In the genomic region with DNA sequence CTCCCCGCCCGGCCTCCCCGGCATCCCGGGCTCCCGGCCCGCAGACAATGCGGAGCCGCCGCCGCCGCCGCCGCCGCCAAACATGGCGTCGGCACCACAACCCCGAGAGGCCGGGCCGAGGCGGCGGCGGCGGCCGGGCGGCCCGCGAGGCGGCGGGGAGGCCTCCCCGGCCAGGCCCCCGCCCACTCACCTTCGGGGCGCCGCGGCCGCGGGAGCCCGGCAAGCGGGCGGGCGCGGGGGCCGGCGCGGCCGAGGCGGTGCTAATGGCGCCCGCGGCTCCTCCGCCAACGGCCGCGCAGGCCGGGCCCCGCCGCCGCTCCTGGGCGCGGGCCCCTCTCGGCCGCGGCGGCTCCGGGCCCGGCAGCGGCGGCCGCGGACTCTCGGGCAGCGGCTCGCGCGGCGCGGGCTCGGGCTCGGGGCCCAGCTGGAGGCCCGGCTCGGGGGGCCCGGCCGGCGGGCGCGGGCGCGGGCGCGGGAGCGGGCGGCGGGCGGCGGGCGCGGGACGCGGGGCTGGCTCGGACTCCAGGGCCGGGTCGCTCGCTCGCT, we compare ENCODE assay signal across 8 cellular contexts. TPM values are rescaled to one million over a fixed set of nuclear protein-coding genes. Genes with fewer than 3 reads are reported as not detected.
DNase-seq lines count a peak whose midpoint lies in the region; ATAC-seq and TF ChIP-seq lines count a peak whose summit lies in the region.

No MANE protein-coding gene starts in this region.

- H3K4me1 Mint-ChIP-seq in stimulated activated effector memory CD8-positive, alpha-beta T cell treated with anti-CD3 and anti-CD28 coated beads, Interleukin-12 subunit alpha, Interleukin-12 subunit beta, amount 100 ng/mL, for 72 hours, result peaks cover 46% of the 10 kb centered on the region

- ATAC-seq in GM18511 (IDR thresholded peaks at IDR 0.05; ENCODE audit: unreplicated experiment) (peak; percentile 17), GM19397 (IDR thresholded peaks at IDR 0.05; ENCODE audit: unreplicated experiment) (no peak)
- peak; percentile 20 for ATAC-seq in stimulated activated effector memory CD8-positive, alpha-beta T cell treated with anti-CD3 and anti-CD28 coated beads, Interleukin-12 subunit alpha, Interleukin-12 subunit beta, amount 100 ng/mL, for 72 hours

- H3K9me3 ChIP-seq in WERI-Rb-1 (ENCODE audit: severe bottlenecking), result peaks cover 28% of the 10 kb centered on the region
- H3K9me3 ChIP-seq in left ventricle myocardium inferior (replicated peaks), result peaks cover 7% of the 10 kb centered on the region

- DNase-seq in WERI-Rb-1, result no peak
- no peak for DNase-seq in left ventricle myocardium inferior
- DNase-seq in stimulated activated effector memory CD8-positive, alpha-beta T cell treated with anti-CD3 and anti-CD28 coated beads, Interleukin-12 subunit alpha, Interleukin-12 subunit beta, amount 100 ng/mL, for 72 hours (ENCODE audit: low spot score in 2 of 2), result no peak
- DNase-seq in effector CD8-positive, alpha-beta T cell (lab: John Stamatoyannopoulos, UW), result no peak
- DNase-seq in NCI-H187 treated with DMSO at 0.1 percent for 48 hours (lab: John Stamatoyannopoulos, UW), result no peak

- TF ChIP-seq CTCF in 22Rv1 (IDR thresholded peaks at IDR 0.05) (no peak), WERI-Rb-1 (IDR thresholded peaks at IDR 0.05; ENCODE audit: low read depth, low read length) (no peak), left ventricle myocardium inferior (IDR thresholded peaks at IDR 0.05; ENCODE audit: borderline replicate concordance) (no peak)

- H3K36me3 ChIP-seq in WERI-Rb-1 (peaks cover 32% of the 10 kb centered on the region), left ventricle myocardium inferior (peaks cover 17% of the 10 kb centered on the region)

- H3K4me3 ChIP-seq in WERI-Rb-1 (ENCODE audit: low read depth, low read length) (peak overlapping the region; percentile 95), left ventricle myocardium inferior (peak overlapping the region; percentile 80)

- H3K27ac ChIP-seq in 22Rv1 (peak overlapping the region; percentile 75), WERI-Rb-1 (peak overlapping the region; percentile 87), left ventricle myocardium inferior (replicated peaks) (peak overlapping the region; percentile 88)

- peak overlapping the region; percentile 44 for H3K4me3 Mint-ChIP-seq in stimulated activated effector memory CD8-positive, alpha-beta T cell treated with anti-CD3 and anti-CD28 coated beads, Interleukin-12 subunit alpha, Interleukin-12 subunit beta, amount 100 ng/mL, for 72 hours

- H3K9me3 Mint-ChIP-seq in stimulated activated effector memory CD8-positive, alpha-beta T cell treated with anti-CD3 and anti-CD28 coated beads, Interleukin-12 subunit alpha, Interleukin-12 subunit beta, amount 100 ng/mL, for 72 hours, result no peaks in the 10 kb centered on the region

- H3K4me1 ChIP-seq in left ventricle myocardium inferior, result peaks cover 45% of the 10 kb centered on the region

- no peak overlapping the region for H3K27ac Mint-ChIP-seq in stimulated activated effector memory CD8-positive, alpha-beta T cell treated with anti-CD3 and anti-CD28 coated beads, Interleukin-12 subunit alpha, Interleukin-12 subunit beta, amount 100 ng/mL, for 72 hours

- peaks cover 39% of the 10 kb centered on the region for H3K36me3 Mint-ChIP-seq in stimulated activated effector memory CD8-positive, alpha-beta T cell treated with anti-CD3 and anti-CD28 coated beads, Interleukin-12 subunit alpha, Interleukin-12 subunit beta, amount 100 ng/mL, for 72 hours

- intact Hi-C loops in left ventricle myocardium inferior (cut with micrococcal nuclease), result no loop called here

- H3K27me3 ChIP-seq in WERI-Rb-1 (ENCODE audit: insufficient read depth, low read depth, severe bottlenecking) (no peaks in the 10 kb centered on the region), left ventricle myocardium inferior (ENCODE audit: low read depth) (no peaks in the 10 kb centered on the region)

RNA-seq across cellular contexts. Expression of a gene that starts 0.3 kb away (rescaled TPM):
- total RNA-seq in left ventricle myocardium inferior, result 14.9 TPM

RNA-seq across cellular contexts. Expression of a gene that starts 26.3 kb away (rescaled TPM):
- 4.1 TPM for total RNA-seq in left ventricle myocardium inferior
